In the genomic region with DNA sequence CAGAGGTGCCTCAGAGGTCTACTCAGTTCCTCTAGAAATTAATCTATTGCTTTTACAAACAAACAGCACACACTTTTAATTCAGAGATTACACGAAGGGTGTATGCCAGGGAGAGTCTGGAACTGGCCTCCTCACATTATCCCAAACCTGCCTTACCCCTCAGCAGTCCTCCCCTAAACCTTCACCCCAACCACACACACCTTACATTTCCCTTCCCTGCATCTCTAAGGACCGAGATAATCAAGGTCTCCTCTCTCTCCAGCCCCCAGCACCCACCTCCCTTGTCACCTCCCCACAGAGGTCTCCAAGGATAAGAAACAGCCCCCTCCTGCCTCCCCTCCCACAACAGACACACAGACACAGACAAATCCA, we compare ENCODE assay signal across 14 cellular contexts. TPM values are rescaled to one million over a fixed set of nuclear protein-coding genes. Genes with fewer than 3 reads are reported as not detected.
DNase-seq lines count a peak whose midpoint lies in the region; ATAC-seq and TF ChIP-seq lines count a peak whose summit lies in the region.
"Had no signal": no experiment of that assay in that cellular context is flagged by ENCODE, and none has a peak within 500 bp of the region (broad histone marks: within the 10 kb centered on the region; RNA-seq: fewer than 3 reads in every experiment).

No MANE protein-coding gene starts in this region.

- H3K4me3 ChIP-seq in Peyer's patch, result peak overlapping the region in 1 of 4 donors; percentile 12

- DNase-seq in natural killer cell (no peak), memory B cell (ENCODE audit: low spot score in 2 of 2) (no peak), type B pancreatic cell (ENCODE audit: extremely low spot score, unreplicated experiment) (no peak), GM03348 (ENCODE audit: low spot score) (no peak), Peyer's patch (no peak)
- DNase-seq in natural killer cell treated with Interleukin-12 subunit alpha and Interleukin-12 subunit beta and Interleukin-15 and Interleukin-18, amount 100 ng/mL, for 72 hours (ENCODE audit: low spot score), result no peak
- no peak for DNase-seq in activated naive CD8-positive, alpha-beta T cell treated with anti-CD3 and anti-CD28 coated beads, Interleukin-2, amount 10 ng/mL, durations not matched to agents 7 days and 5 days
- DNase-seq: cortex of kidney, DMS79 treated with DMSO at 0.1 percent for 48 hours, NCI-H187 treated with DMSO at 0.1 percent for 48 hours, SHP77 treated with DMSO at 0.1 percent for 48 hours had no signal

- no peaks in the 10 kb centered on the region for H3K27me3 ChIP-seq in Peyer's patch

- TF ChIP-seq CTCF in natural killer cell (IDR thresholded peaks at IDR 0.05), result no peak
- TF ChIP-seq CTCF in type B pancreatic cell (conservative IDR thresholded peaks at IDR 0.05), result no peak
- TF ChIP-seq CTCF in Peyer's patch (IDR thresholded peaks at IDR 0.05), result no peak

- H3K4me3 Mint-ChIP-seq in natural killer cell (peak overlapping the region; percentile 94), memory B cell (peak overlapping the region; percentile 86), type B pancreatic cell (peak overlapping the region; percentile 93)
- H3K4me3 Mint-ChIP-seq in natural killer cell treated with Interleukin-12 subunit alpha and Interleukin-12 subunit beta and Interleukin-15 and Interleukin-18, amount 100 ng/mL, for 72 hours, result no peak overlapping the region
- no peak overlapping the region for H3K4me3 Mint-ChIP-seq in activated naive CD8-positive, alpha-beta T cell treated with anti-CD3 and anti-CD28 coated beads, Interleukin-2, amount 10 ng/mL, durations not matched to agents 7 days and 5 days

- no peak for TF ChIP-seq POLR2A in Peyer's patch (IDR thresholded peaks at IDR 0.05)

- H3K36me3 Mint-ChIP-seq in natural killer cell (no peaks in the 10 kb centered on the region), memory B cell (peaks cover 66% of the 10 kb centered on the region), type B pancreatic cell (peaks cover 6% of the 10 kb centered on the region)
- peaks cover 32% of the 10 kb centered on the region for H3K36me3 Mint-ChIP-seq in natural killer cell treated with Interleukin-12 subunit alpha and Interleukin-12 subunit beta and Interleukin-15 and Interleukin-18, amount 100 ng/mL, for 72 hours
- peaks cover 1% of the 10 kb centered on the region for H3K36me3 Mint-ChIP-seq in activated naive CD8-positive, alpha-beta T cell treated with anti-CD3 and anti-CD28 coated beads, Interleukin-2, amount 10 ng/mL, durations not matched to agents 7 days and 5 days

- H3K36me3 ChIP-seq in Peyer's patch, result no peaks in the 10 kb centered on the region

- POLR2A ChIA-PET in activated naive CD8-positive, alpha-beta T cell treated with anti-CD3 and anti-CD28 coated beads, Interleukin-2, amount 10 ng/mL, durations not matched to agents 7 days and 5 days (lab: Charles Lee), result interaction anchor here (0.8 kb wide), 1 partner anchor 25 kb away, joined by 3 read pairs; no protein-coding TSS in a partner anchor

- H3K9me3 ChIP-seq in Peyer's patch, result no peaks in the 10 kb centered on the region

- peaks cover 52 to 72% of the 10 kb centered on the region in 2 donors for H3K4me1 Mint-ChIP-seq in natural killer cell
- peaks cover 26 to 41% of the 10 kb centered on the region in 2 donors for H3K4me1 Mint-ChIP-seq in natural killer cell treated with Interleukin-12 subunit alpha and Interleukin-12 subunit beta and Interleukin-15 and Interleukin-18, amount 100 ng/mL, for 72 hours (ENCODE audit: low read depth in 2 of 2)
- peaks cover 12% of the 10 kb centered on the region for H3K4me1 Mint-ChIP-seq in activated naive CD8-positive, alpha-beta T cell treated with anti-CD3 and anti-CD28 coated beads, Interleukin-2, amount 10 ng/mL, durations not matched to agents 7 days and 5 days
- peaks cover 53% of the 10 kb centered on the region for H3K4me1 Mint-ChIP-seq in memory B cell
- H3K4me1 Mint-ChIP-seq in type B pancreatic cell (ENCODE audit: unreplicated experiment), result peaks cover 7% of the 10 kb centered on the region

- peaks cover 0 to 6% of the 10 kb centered on the region in 2 donors for H3K27me3 Mint-ChIP-seq in natural killer cell (ENCODE audit: low read depth in 2 of 2)
- H3K27me3 Mint-ChIP-seq in natural killer cell treated with Interleukin-12 subunit alpha and Interleukin-12 subunit beta and Interleukin-15 and Interleukin-18, amount 100 ng/mL, for 72 hours, result no peaks in the 10 kb centered on the region
- peaks cover 26% of the 10 kb centered on the region for H3K27me3 Mint-ChIP-seq in activated naive CD8-positive, alpha-beta T cell treated with anti-CD3 and anti-CD28 coated beads, Interleukin-2, amount 10 ng/mL, durations not matched to agents 7 days and 5 days
- no peaks in the 10 kb centered on the region for H3K27me3 Mint-ChIP-seq in memory B cell
- peaks cover 44% of the 10 kb centered on the region for H3K27me3 Mint-ChIP-seq in type B pancreatic cell

- H3K27ac Mint-ChIP-seq in natural killer cell (peak overlapping the region; percentile 84 to 99), memory B cell (peak overlapping the region; percentile 99), type B pancreatic cell (peak overlapping the region; percentile 93)
- H3K27ac Mint-ChIP-seq in natural killer cell treated with Interleukin-12 subunit alpha and Interleukin-12 subunit beta and Interleukin-15 and Interleukin-18, amount 100 ng/mL, for 72 hours, result peak overlapping the region in 1 of 2 donors; percentile 79
- peak overlapping the region; percentile 35 for H3K27ac Mint-ChIP-seq in activated naive CD8-positive, alpha-beta T cell treated with anti-CD3 and anti-CD28 coated beads, Interleukin-2, amount 10 ng/mL, durations not matched to agents 7 days and 5 days

- peak in 2 of 3 donors; percentile 3 to 5 for ATAC-seq in natural killer cell
- ATAC-seq in natural killer cell treated with Interleukin-12 subunit alpha and Interleukin-12 subunit beta and Interleukin-15 and Interleukin-18, amount 100 ng/mL, for 72 hours, result no peak
- no peak for ATAC-seq in activated naive CD8-positive, alpha-beta T cell treated with anti-CD3 and anti-CD28 coated beads, Interleukin-2, amount 10 ng/mL, durations not matched to agents 7 days and 5 days (ENCODE audit: low read depth)
- no peak for ATAC-seq in memory B cell (ENCODE audit: low read depth)
- no peak for ATAC-seq in GM18520 (IDR thresholded peaks at IDR 0.05; ENCODE audit: unreplicated experiment)

- peak overlapping the region in 1 of 4 donors; percentile 72 for H3K27ac ChIP-seq in Peyer's patch

- H3K9me3 Mint-ChIP-seq in natural killer cell, result no peaks in the 10 kb centered on the region
- no peaks in the 10 kb centered on the region for H3K9me3 Mint-ChIP-seq in natural killer cell treated with Interleukin-12 subunit alpha and Interleukin-12 subunit beta and Interleukin-15 and Interleukin-18, amount 100 ng/mL, for 72 hours
- H3K9me3 Mint-ChIP-seq in activated naive CD8-positive, alpha-beta T cell treated with anti-CD3 and anti-CD28 coated beads, Interleukin-2, amount 10 ng/mL, durations not matched to agents 7 days and 5 days, result no peaks in the 10 kb centered on the region
- no peaks in the 10 kb centered on the region for H3K9me3 Mint-ChIP-seq in memory B cell
- no peaks in the 10 kb centered on the region for H3K9me3 Mint-ChIP-seq in type B pancreatic cell

- H3K4me1 ChIP-seq in Peyer's patch, result no peaks in the 10 kb centered on the region

- intact Hi-C loops in natural killer cell (cut with micrococcal nuclease), result no loop called here

RNA-seq across cellular contexts. Expression of a gene that starts 6.1 kb away (rescaled TPM):
- total RNA-seq in natural killer cell, result 100 to 1,000 TPM in 1 of 3 donors, 10 to 100 TPM in 2; 42.8 to 123 (median 53.9) TPM
- 100 to 1,000 TPM in 1 of 2 donors, 10 to 100 TPM in 1; 69.9 to 117 TPM for total RNA-seq in natural killer cell treated with Interleukin-12 subunit alpha and Interleukin-12 subunit beta and Interleukin-15 and Interleukin-18, amount 100 ng/mL, for 72 hours
- 10 to 100 TPM; 11.8 to 12.1 TPM for total RNA-seq in activated naive CD8-positive, alpha-beta T cell treated with anti-CD3 and anti-CD28 coated beads, Interleukin-2, amount 10 ng/mL, durations not matched to agents 7 days and 5 days
- 24.3 and 88.9 TPM in 2 replicates for total RNA-seq in type B pancreatic cell (ENCODE audit: low replicate concordance)
- total RNA-seq in Peyer's patch, result 100 to 1,000 TPM in 2 of 4 donors, 10 to 100 TPM in 2; 49.8 to 260 (median 102) TPM

RNA-seq across cellular contexts. Expression of a gene that starts 53.4 kb away (rescaled TPM):
- total RNA-seq in natural killer cell, result 10 to 100 TPM; 17.9 to 48.5 (median 25.6) TPM
- 10 to 100 TPM; 15.9 to 53.6 TPM for total RNA-seq in natural killer cell treated with Interleukin-12 subunit alpha and Interleukin-12 subunit beta and Interleukin-15 and Interleukin-18, amount 100 ng/mL, for 72 hours
- under 1 TPM in 1 of 2 experiments, not detected in 1; 0.26 TPM for total RNA-seq in activated naive CD8-positive, alpha-beta T cell treated with anti-CD3 and anti-CD28 coated beads, Interleukin-2, amount 10 ng/mL, durations not matched to agents 7 days and 5 days
- 9.2 and 22.1 TPM in 2 replicates for total RNA-seq in type B pancreatic cell (ENCODE audit: low replicate concordance)
- 10 to 100 TPM in 2 of 4 donors, not detected in 2; 14.7 to 36.3 TPM for total RNA-seq in Peyer's patch
- total RNA-seq: fibroblast of lung, H4 had no signal

RNA-seq across cellular contexts. Expression of a gene that starts 53.7 kb away (rescaled TPM):
- total RNA-seq in natural killer cell, result 10 to 100 TPM in 2 of 3 donors, 1 to 10 TPM in 1; 7.0 to 46.7 (median 39.9) TPM
- 10 to 100 TPM in 1 of 2 donors, 1 to 10 TPM in 1; 7.8 to 92.0 TPM for total RNA-seq in natural killer cell treated with Interleukin-12 subunit alpha and Interleukin-12 subunit beta and Interleukin-15 and Interleukin-18, amount 100 ng/mL, for 72 hours
- 1 to 10 TPM; 3.9 to 4.6 TPM for total RNA-seq in activated naive CD8-positive, alpha-beta T cell treated with anti-CD3 and anti-CD28 coated beads, Interleukin-2, amount 10 ng/mL, durations not matched to agents 7 days and 5 days
- not detected in 2 replicates for total RNA-seq in type B pancreatic cell (ENCODE audit: low replicate concordance)
- total RNA-seq in Peyer's patch, result 10 to 100 TPM in 1 of 4 donors, 1 to 10 TPM in 1, under 1 TPM in 1, not detected in 1; 0.67 to 36.3 (median 1.5) TPM
- total RNA-seq: fibroblast of lung, H4 had no signal

Comparison
In these comparisons a context has a peak if more than half of its experiments do, and no peak if none do; other contexts are left out.
1. ATAC-seq: peak in natural killer cell (2 of 3); none in natural killer cell treated with Interleukin-12 subunit alpha and Interleukin-12 subunit beta and Interleukin-15 and Interleukin-18, amount 100 ng/mL, for 72 hours (0 of 2), activated naive CD8-positive, alpha-beta T cell treated with anti-CD3 and anti-CD28 coated beads, Interleukin-2, amount 10 ng/mL, durations not matched to agents 7 days and 5 days (single experiment), memory B cell (single experiment) and GM18520 (single experiment).
2. H3K4me3 Mint-ChIP-seq: peak in natural killer cell (single experiment), memory B cell (single experiment) and type B pancreatic cell (single experiment); none in natural killer cell treated with Interleukin-12 subunit alpha and Interleukin-12 subunit beta and Interleukin-15 and Interleukin-18, amount 100 ng/mL, for 72 hours (single experiment) and activated naive CD8-positive, alpha-beta T cell treated with anti-CD3 and anti-CD28 coated beads, Interleukin-2, amount 10 ng/mL, durations not matched to agents 7 days and 5 days (single experiment).